ENCODE assay signal across 1 cellular context in genomic region chr12:94305293-94305957, GRCh38.
TF ChIP-seq lines count a peak whose summit lies in the region.

No MANE protein-coding gene starts in this region.

TF ChIP-seq in GM12878, 131 proteins besides CTCF, POLR2A, EP300 and RAD21 (continued from another document and continues in another):
- no peak for TF ChIP-seq CEBPZ (IDR thresholded peaks at IDR 0.05; ENCODE audit: low read depth, low read length)
- TF ChIP-seq ZNF217 (IDR thresholded peaks at IDR 0.05): peak; percentile 63; the same call in 1 of the 2 replicates
- TF ChIP-seq GABPA (IDR thresholded peaks at IDR 0.05; ENCODE audit: low read depth): 0 out of 2 replicates have a peak, but pooled peaks have one; percentile 13
- TF ChIP-seq BCLAF1 (IDR thresholded peaks at IDR 0.05): no peak
- TF ChIP-seq YBX1 (IDR thresholded peaks at IDR 0.05): no peak
- TF ChIP-seq MLLT1 (IDR thresholded peaks at IDR 0.05): no peak
- TF ChIP-seq CUX1 (IDR thresholded peaks at IDR 0.05; ENCODE audit: insufficient replicate concordance, low read depth, low read length): no peak
- TF ChIP-seq GATAD2B (conservative IDR thresholded peaks at IDR 0.05; ENCODE audit: low read depth): peak; percentile 50; the same call in 1 of the 2 replicates
- TF ChIP-seq ZNF687 (IDR thresholded peaks at IDR 0.05): no peak
- no peak for TF ChIP-seq EZH2 (IDR thresholded peaks at IDR 0.05; ENCODE audit: borderline replicate concordance, control insufficient read depth, low read depth, low read length)
- TF ChIP-seq JUNB (IDR thresholded peaks at IDR 0.05): peak; percentile 92
- no peak for TF ChIP-seq RB1 (IDR thresholded peaks at IDR 0.05; ENCODE audit: borderline replicate concordance)
- TF ChIP-seq BHLHE40 (IDR thresholded peaks at IDR 0.05; ENCODE audit: borderline replicate concordance in 1 of 2, low read depth in 2 of 2, low read length in 1 of 2): no peak
- peak; percentile 39; the same call in 1 of the 2 replicates for TF ChIP-seq TCF7 (IDR thresholded peaks at IDR 0.05; ENCODE audit: borderline replicate concordance)
- no peak for TF ChIP-seq ZBTB40 (IDR thresholded peaks at IDR 0.05; ENCODE audit: borderline replicate concordance)
- no peak for TF ChIP-seq HSF1 (IDR thresholded peaks at IDR 0.05; ENCODE audit: low read depth, low read length)
- peak in 1 of 2 experiments; percentile 76; a peak in 1 of 4 replicates for TF ChIP-seq CEBPB (IDR thresholded peaks at IDR 0.05; ENCODE audit: borderline replicate concordance in 1 of 2, low read depth in 2 of 2, low read length in 2 of 2)
- 0 out of 2 replicates have a peak, but pooled peaks have one; percentile 37 for TF ChIP-seq ZNF24 (IDR thresholded peaks at IDR 0.05)
- peak; percentile 71; the same call in 1 of the 2 replicates for TF ChIP-seq CBX5 (IDR thresholded peaks at IDR 0.05; ENCODE audit: low read depth)
- TF ChIP-seq TCF12 (IDR thresholded peaks at IDR 0.05; ENCODE audit: low read depth, low read length): no peak
- peak; percentile 58; the same call in 1 of the 2 replicates for TF ChIP-seq ATF7 (IDR thresholded peaks at IDR 0.05; ENCODE audit: low read depth)
- no peak for TF ChIP-seq FOXK2 (IDR thresholded peaks at IDR 0.05)
- TF ChIP-seq BCL11A (IDR thresholded peaks at IDR 0.05; ENCODE audit: low read depth, low read length): peak; percentile 73; the same call in 1 of the 2 replicates
- TF ChIP-seq ATF3 (IDR thresholded peaks at IDR 0.05; ENCODE audit: borderline replicate concordance, extremely low read depth, low read depth, low read length): no peak
- TF ChIP-seq EED (IDR thresholded peaks at IDR 0.05; ENCODE audit: low read depth): peak; percentile 98
- TF ChIP-seq MXI1 (IDR thresholded peaks at IDR 0.05; ENCODE audit: low read depth, low read length): no peak
- peak; percentile 92 for TF ChIP-seq IRF4 (IDR thresholded peaks at IDR 0.05; ENCODE audit: low read depth, low read length)
- TF ChIP-seq ASH2L (IDR thresholded peaks at IDR 0.05; ENCODE audit: borderline replicate concordance, low read depth): no peak
- peak; percentile 61 for TF ChIP-seq MTA2 (IDR thresholded peaks at IDR 0.05; ENCODE audit: low read depth)
